In the genomic region with DNA sequence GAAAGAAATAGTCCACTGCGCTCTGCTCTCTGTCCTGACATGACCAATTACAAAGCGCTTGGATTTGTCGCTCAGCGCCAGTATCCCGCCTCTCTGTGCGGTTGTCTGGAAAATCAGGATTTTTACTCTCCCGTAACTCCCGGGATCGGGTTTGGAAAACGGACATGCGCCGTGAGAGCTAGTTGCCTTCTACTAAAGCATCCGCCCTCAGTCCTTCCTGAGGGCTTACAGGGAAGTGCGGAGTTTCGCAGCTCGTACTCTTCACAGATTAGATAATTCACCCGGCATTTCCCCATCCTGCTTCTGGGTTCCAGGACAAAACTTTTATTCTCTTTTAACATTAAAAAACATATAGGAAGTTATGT, we compare ENCODE assay signal across 1 cellular context.
TF ChIP-seq lines count a peak whose summit lies in the region.

No MANE protein-coding gene starts in this region.

TF ChIP-seq in SK-N-SH, 30 proteins besides CTCF, POLR2A, EP300 and RAD21 (continued from another document):
- no peak for TF ChIP-seq IRF3 (IDR thresholded peaks at IDR 0.05; ENCODE audit: low read depth, low read length)
- TF ChIP-seq TEAD4 (IDR thresholded peaks at IDR 0.05; ENCODE audit: borderline replicate concordance, insufficient read depth): no peak
- peak; percentile 74 for TF ChIP-seq NRF1 (IDR thresholded peaks at IDR 0.05; ENCODE audit: low read depth, low read length)
- no peak for TF ChIP-seq MEF2A (IDR thresholded peaks at IDR 0.05; ENCODE audit: borderline replicate concordance, low read depth)
- no peak for TF ChIP-seq YY1 (IDR thresholded peaks at IDR 0.05; ENCODE audit: low read depth)
- TF ChIP-seq RFX5 (IDR thresholded peaks at IDR 0.05; ENCODE audit: low read length): no peak
- TF ChIP-seq SMC3 (IDR thresholded peaks at IDR 0.05; ENCODE audit: low read depth, low read length): no peak; the same call in 1 of the 2 replicates
- no peak for TF ChIP-seq ZBTB33 (IDR thresholded peaks at IDR 0.05; ENCODE audit: borderline replicate concordance, low read depth)
- TF ChIP-seq, protein P1, sequence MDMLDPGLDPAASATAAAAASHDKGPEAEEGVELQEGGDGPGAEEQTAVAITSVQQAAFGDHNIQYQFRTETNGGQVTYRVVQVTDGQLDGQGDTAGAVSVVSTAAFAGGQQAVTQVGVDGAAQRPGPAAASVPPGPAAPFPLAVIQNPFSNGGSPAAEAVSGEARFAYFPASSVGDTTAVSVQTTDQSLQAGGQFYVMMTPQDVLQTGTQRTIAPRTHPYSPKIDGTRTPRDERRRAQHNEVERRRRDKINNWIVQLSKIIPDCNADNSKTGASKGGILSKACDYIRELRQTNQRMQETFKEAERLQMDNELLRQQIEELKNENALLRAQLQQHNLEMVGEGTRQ (IDR thresholded peaks at IDR 0.05; ENCODE audit: borderline replicate concordance, low read depth, low read length): no peak
- TF ChIP-seq, protein P2, sequence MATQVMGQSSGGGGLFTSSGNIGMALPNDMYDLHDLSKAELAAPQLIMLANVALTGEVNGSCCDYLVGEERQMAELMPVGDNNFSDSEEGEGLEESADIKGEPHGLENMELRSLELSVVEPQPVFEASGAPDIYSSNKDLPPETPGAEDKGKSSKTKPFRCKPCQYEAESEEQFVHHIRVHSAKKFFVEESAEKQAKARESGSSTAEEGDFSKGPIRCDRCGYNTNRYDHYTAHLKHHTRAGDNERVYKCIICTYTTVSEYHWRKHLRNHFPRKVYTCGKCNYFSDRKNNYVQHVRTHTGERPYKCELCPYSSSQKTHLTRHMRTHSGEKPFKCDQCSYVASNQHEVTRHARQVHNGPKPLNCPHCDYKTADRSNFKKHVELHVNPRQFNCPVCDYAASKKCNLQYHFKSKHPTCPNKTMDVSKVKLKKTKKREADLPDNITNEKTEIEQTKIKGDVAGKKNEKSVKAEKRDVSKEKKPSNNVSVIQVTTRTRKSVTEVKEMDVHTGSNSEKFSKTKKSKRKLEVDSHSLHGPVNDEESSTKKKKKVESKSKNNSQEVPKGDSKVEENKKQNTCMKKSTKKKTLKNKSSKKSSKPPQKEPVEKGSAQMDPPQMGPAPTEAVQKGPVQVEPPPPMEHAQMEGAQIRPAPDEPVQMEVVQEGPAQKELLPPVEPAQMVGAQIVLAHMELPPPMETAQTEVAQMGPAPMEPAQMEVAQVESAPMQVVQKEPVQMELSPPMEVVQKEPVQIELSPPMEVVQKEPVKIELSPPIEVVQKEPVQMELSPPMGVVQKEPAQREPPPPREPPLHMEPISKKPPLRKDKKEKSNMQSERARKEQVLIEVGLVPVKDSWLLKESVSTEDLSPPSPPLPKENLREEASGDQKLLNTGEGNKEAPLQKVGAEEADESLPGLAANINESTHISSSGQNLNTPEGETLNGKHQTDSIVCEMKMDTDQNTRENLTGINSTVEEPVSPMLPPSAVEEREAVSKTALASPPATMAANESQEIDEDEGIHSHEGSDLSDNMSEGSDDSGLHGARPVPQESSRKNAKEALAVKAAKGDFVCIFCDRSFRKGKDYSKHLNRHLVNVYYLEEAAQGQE (IDR thresholded peaks at IDR 0.05; ENCODE audit: low read depth, low read length): 0 out of 2 replicates have a peak, but pooled peaks have one; percentile 11
- no peak; the same call in 1 of the 2 replicates for TF ChIP-seq FOXJ3 (CRISPR knock-in tag; IDR thresholded peaks at IDR 0.05)
- peak; percentile 13; the same call in 1 of the 2 replicates for TF ChIP-seq MXI1 (IDR thresholded peaks at IDR 0.05; ENCODE audit: low read depth, low read length)
- no peak for TF ChIP-seq FOXM1 (IDR thresholded peaks at IDR 0.05; ENCODE audit: low read depth)
- TF ChIP-seq NFIC (IDR thresholded peaks at IDR 0.05; ENCODE audit: borderline replicate concordance): no peak
- peak; percentile 99 for TF ChIP-seq POLR2AphosphoS5 (IDR thresholded peaks at IDR 0.05; ENCODE audit: low read depth, low read length)
- TF ChIP-seq EZH2phosphoT487 (IDR thresholded peaks at IDR 0.05; ENCODE audit: borderline replicate concordance, low read depth): no peak
- TF ChIP-seq GABPA (IDR thresholded peaks at IDR 0.05; ENCODE audit: low read depth): no peak; the same call in 1 of the 2 replicates
- peak; percentile 34 for TF ChIP-seq JUND (IDR thresholded peaks at IDR 0.05)
- TF ChIP-seq TCF12 (IDR thresholded peaks at IDR 0.05): no peak
- TF ChIP-seq RXRA (IDR thresholded peaks at IDR 0.05; ENCODE audit: borderline replicate concordance, low read depth): no peak
- TF ChIP-seq RCOR1 (IDR thresholded peaks at IDR 0.05; ENCODE audit: low read length): no peak
- peak; percentile 71; the same call in 1 of the 2 replicates for TF ChIP-seq ELF1 (IDR thresholded peaks at IDR 0.05)
- peak; percentile 15; the same call in 1 of the 2 replicates for TF ChIP-seq SIN3A (IDR thresholded peaks at IDR 0.05; ENCODE audit: borderline replicate concordance, low read depth, low read length)
- TF ChIP-seq USF1 (IDR thresholded peaks at IDR 0.05; ENCODE audit: borderline replicate concordance, low read depth): no peak
- TF ChIP-seq CHD2 (IDR thresholded peaks at IDR 0.05; ENCODE audit: low read length, partially characterized antibody): peak; percentile 59
